In the genomic region with DNA sequence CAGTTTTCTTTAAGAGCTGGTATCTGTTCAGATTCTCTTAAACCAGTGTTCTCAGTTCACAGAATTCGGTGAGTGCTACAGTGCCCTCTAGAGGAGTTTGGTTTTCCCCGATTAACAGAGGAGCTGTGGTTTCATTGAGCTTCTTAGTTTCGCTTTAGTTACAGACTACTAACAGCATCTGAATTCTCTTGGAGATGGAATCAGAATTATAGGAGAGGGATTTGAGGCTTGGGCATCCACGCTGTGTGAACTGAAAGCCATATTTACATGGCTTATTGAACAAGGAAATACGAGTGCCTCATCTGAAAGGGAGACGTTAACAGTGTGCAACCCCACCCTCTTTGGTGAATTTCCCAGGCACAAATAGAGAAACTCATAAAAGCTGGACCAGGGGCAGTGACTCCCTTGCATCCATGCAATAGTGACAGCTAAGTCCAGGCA, we compare ENCODE assay signal across 8 cellular contexts.
DNase-seq lines count a peak whose midpoint lies in the region; ATAC-seq, FAIRE-seq and TF ChIP-seq lines count a peak whose summit lies in the region.

No MANE protein-coding gene starts in this region.

- peak overlapping the region; percentile 51 for H3K4me3 ChIP-seq in epithelial cell of proximal tubule (ENCODE audit: low read depth, low read length)

- ATAC-seq in GM18517 (IDR thresholded peaks at IDR 0.05; ENCODE audit: unreplicated experiment) (peak; percentile 98), HG02973 (IDR thresholded peaks at IDR 0.05; ENCODE audit: unreplicated experiment) (peak; percentile 100)

- DNase-seq in Ammon's horn (ENCODE audit: low spot score) (peak; percentile 87), NCI-H146 (lab: John Stamatoyannopoulos, UW) (peak; percentile 37), SW 1271 (lab: John Stamatoyannopoulos, UW) (peak; percentile 8 to 68), epithelial cell of proximal tubule (ENCODE audit: low read depth) (peak; percentile 44), middle frontal gyrus (ENCODE audit: extremely low spot score, low spot score) (peak; percentile 81), urothelium cell line (ENCODE audit: low spot score) (peak; percentile 52)

- FAIRE-seq in urothelium cell line (lab: Jason Lieb, UNC): no peak

- TF ChIP-seq CTCF in epithelial cell of proximal tubule (conservative IDR thresholded peaks at IDR 0.05; ENCODE audit: low read depth, low read length): peak; percentile 88

Comparison
In these comparisons a context has a peak if more than half of its experiments do, and no peak if none do; other contexts are left out.
1. Peak in every context shown above with its lines: DNase-seq, ATAC-seq and H3K4me3 ChIP-seq.
2. DNase-seq: peak in every context shown above with its lines; median percentile 87 in Ammon's horn; 81 in middle frontal gyrus; 52 in urothelium cell line; 44 in epithelial cell of proximal tubule; 38 in SW 1271; 37 in NCI-H146.